Comparison of ENCODE assay signal across 21 cellular contexts in genomic region chr9:29511680-29512079, GRCh38.
"Had no signal": no experiment of that assay in that cellular context is flagged by ENCODE, and none has a peak within 500 bp of the region (broad histone marks: within the 10 kb centered on the region; RNA-seq: fewer than 3 reads in every experiment).

No MANE protein-coding gene starts in this region.

- H3K27ac ChIP-seq: ascending aorta, breast epithelium, gastrocnemius medialis, lower lobe of right lung, neutrophil, SK-N-MC had no signal

- H3K27ac Mint-ChIP-seq: activated CD8-positive, alpha-beta memory T cell treated with anti-CD3 and anti-CD28 coated beads, Interleukin-2, amount 10 ng/mL, durations not matched to agents 7 days and 5 days; activated naive CD4-positive, alpha-beta T cell treated with anti-CD3 and anti-CD28 coated beads for 36 hours; activated naive CD8-positive, alpha-beta T cell treated with anti-CD3 and anti-CD28 coated beads, Interleukin-2, amount 50 U/mL, for 24 hours; activated T-helper 2 cell treated with anti-CD3 and anti-CD28 coated beads, Interferon-gamma antibody, Interleukin-2, Interleukin-4, amounts not matched to agents 10 μg/mL and 5 μg/mL and 100 μg/mL, durations not matched to agents 14 hours and 24 hours and 36 hours; endodermal cell; T-cell had no signal

- H3K36me3 Mint-ChIP-seq: activated CD8-positive, alpha-beta memory T cell treated with anti-CD3 and anti-CD28 coated beads, Interleukin-2, amount 10 ng/mL, durations not matched to agents 7 days and 5 days; T-cell had no signal

- H3K9me3 ChIP-seq: ascending aorta, breast epithelium, gastrocnemius medialis, lower lobe of right lung, neutrophil had no signal

- H3K4me3 Mint-ChIP-seq: activated CD8-positive, alpha-beta memory T cell treated with anti-CD3 and anti-CD28 coated beads, Interleukin-2, amount 10 ng/mL, durations not matched to agents 7 days and 5 days; activated naive CD4-positive, alpha-beta T cell treated with anti-CD3 and anti-CD28 coated beads for 36 hours; activated naive CD8-positive, alpha-beta T cell treated with anti-CD3 and anti-CD28 coated beads, Interleukin-2, amount 50 U/mL, for 24 hours; endodermal cell; T-cell had no signal

- H3K4me1 Mint-ChIP-seq: activated CD8-positive, alpha-beta memory T cell treated with anti-CD3 and anti-CD28 coated beads, Interleukin-2, amount 10 ng/mL, durations not matched to agents 7 days and 5 days; activated naive CD8-positive, alpha-beta T cell treated with anti-CD3 and anti-CD28 coated beads, Interleukin-2, amount 50 U/mL, for 24 hours; T-cell had no signal

- DNase-seq: activated CD4-positive, alpha-beta T cell treated with anti-CD3 and anti-CD28 coated beads for 1 hour; activated CD4-positive, alpha-beta T cell treated with anti-CD3 and anti-CD28 coated beads, Interleukin-2, amount 50 U/mL, for 48 hours; activated CD8-positive, alpha-beta memory T cell treated with anti-CD3 and anti-CD28 coated beads, Interleukin-2, amount 10 ng/mL, durations not matched to agents 7 days and 5 days; activated naive CD4-positive, alpha-beta T cell treated with anti-CD3 and anti-CD28 coated beads for 36 hours; activated naive CD8-positive, alpha-beta T cell treated with anti-CD3 and anti-CD28 coated beads, Interleukin-2, amount 50 U/mL, for 24 hours; activated T-cell treated with anti-CD3 and anti-CD28 coated beads, Interleukin-2, amount 50 U/mL, for 1 hour; endodermal cell; gastrocnemius medialis; left cardiac atrium; lower lobe of right lung; posterior cingulate gyrus; stimulated activated CD4-positive, alpha-beta T cell treated with anti-CD3 and anti-CD28 coated beads, Interleukin-15, amount 100 ng/mL, for 24 hours; stimulated activated CD4-positive, alpha-beta T cell treated with anti-CD3 and anti-CD28 coated beads, Interleukin-4, amount 100 ng/mL, for 1 hour; stimulated activated naive CD4-positive, alpha-beta T cell; T-cell; T-helper 9 cell had no signal

- H3K27me3 Mint-ChIP-seq: activated CD8-positive, alpha-beta memory T cell treated with anti-CD3 and anti-CD28 coated beads, Interleukin-2, amount 10 ng/mL, durations not matched to agents 7 days and 5 days; activated naive CD8-positive, alpha-beta T cell treated with anti-CD3 and anti-CD28 coated beads, Interleukin-2, amount 50 U/mL, for 24 hours; T-cell had no signal

- H3K27me3 ChIP-seq: ascending aorta, breast epithelium, gastrocnemius medialis, neutrophil had no signal

- H3K36me3 ChIP-seq: ascending aorta, breast epithelium, gastrocnemius medialis, lower lobe of right lung, neutrophil had no signal

- H3K4me3 ChIP-seq: ascending aorta, breast epithelium, gastrocnemius medialis, lower lobe of right lung, SK-N-MC had no signal

- ATAC-seq: activated CD8-positive, alpha-beta memory T cell treated with anti-CD3 and anti-CD28 coated beads, Interleukin-2, amount 10 ng/mL, durations not matched to agents 7 days and 5 days; activated naive CD8-positive, alpha-beta T cell treated with anti-CD3 and anti-CD28 coated beads, Interleukin-2, amount 50 U/mL, for 24 hours; gastrocnemius medialis; left cardiac atrium; lower lobe of right lung; T-cell had no signal

- H3K4me1 ChIP-seq: ascending aorta, breast epithelium, gastrocnemius medialis, lower lobe of right lung had no signal
